Comparison of ENCODE assay signal across 16 cellular contexts in the genomic region with DNA sequence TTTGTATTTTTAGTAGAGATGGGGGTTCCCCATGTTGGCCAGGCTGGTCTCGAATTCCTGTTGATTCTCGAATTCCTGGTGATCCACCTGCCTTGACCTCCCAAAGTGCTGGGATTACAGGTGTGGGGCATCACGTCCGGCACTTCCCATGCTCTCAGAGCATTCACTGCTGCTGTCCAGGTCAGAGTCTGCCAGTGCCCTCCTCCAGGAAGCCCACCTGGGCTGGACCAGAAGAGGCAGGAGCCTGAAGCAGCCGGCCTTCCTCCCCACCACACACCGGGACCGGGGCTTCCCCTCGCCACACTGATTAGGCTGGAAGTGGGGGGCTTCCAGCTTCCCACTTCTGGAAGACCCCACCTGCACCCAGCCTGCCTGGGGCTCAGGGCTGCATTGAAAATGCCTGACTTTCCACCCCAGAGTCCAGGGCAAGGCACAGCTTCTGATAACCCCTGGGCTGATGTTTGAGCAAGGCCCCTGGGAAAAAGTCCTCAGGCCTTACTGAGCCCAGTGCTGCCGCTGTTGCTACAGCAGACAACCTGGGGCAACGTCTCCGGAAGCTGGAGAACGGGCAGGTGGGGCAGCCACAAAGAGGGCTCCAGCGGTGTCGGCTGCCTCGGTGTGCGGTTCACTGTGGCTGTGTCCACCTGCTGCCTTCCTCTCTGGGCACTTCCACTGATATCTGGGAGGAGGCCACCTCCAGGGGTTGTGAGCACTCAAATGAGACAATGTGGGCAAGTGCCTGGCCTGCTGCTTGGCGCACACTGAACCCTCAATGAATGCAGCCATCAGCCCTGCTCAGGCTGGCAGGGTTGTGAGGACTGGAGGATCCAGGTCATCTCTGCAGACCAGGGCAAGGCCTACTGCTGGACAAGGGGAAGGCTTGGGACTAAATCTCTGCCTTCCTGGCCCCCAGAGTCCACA. TPM values are rescaled to one million over a fixed set of nuclear protein-coding genes. Genes with fewer than 3 reads are reported as not detected.
A peak's percentile ranks its signal among the peaks of the same experiment; 100 is the strongest.
DNase-seq lines count a peak whose midpoint lies in the region; ATAC-seq and TF ChIP-seq lines count a peak whose summit lies in the region.
"Had no signal": no experiment of that assay in that cellular context is flagged by ENCODE, and none has a peak within 500 bp of the region (broad histone marks: within the 10 kb centered on the region; RNA-seq: fewer than 3 reads in every experiment).

No MANE protein-coding gene starts in this region.

- no peaks in the 10 kb centered on the region for H3K9me3 ChIP-seq in BLaER1 treated with 17β-estradiol and CSF1 and Interleukin-3, amounts not matched to agents 10 nM and 100 nM (replicated peaks in 1 of 11)
- H3K9me3 ChIP-seq in liver (ENCODE audit: control insufficient read depth in 4 of 4, low read length in 3 of 4), result no peaks in the 10 kb centered on the region

- no peak for ATAC-seq in HG03442 (IDR thresholded peaks at IDR 0.05; ENCODE audit: unreplicated experiment)

- in situ Hi-C loops in brain microvascular endothelial cell (cut with HindIII; ENCODE audit: low pct_ligation_motif_present, low sequenced_read_pairs), result no loop called here

- peak; percentile 25 for DNase-seq in DMS53 (lab: John Stamatoyannopoulos, UW)
- no peak for DNase-seq in DMS53 treated with DMSO at 0.1 percent for 48 hours (lab: John Stamatoyannopoulos, UW; ENCODE audit: unreplicated experiment)
- peak; percentile 59 for DNase-seq in NCI-H345 (lab: John Stamatoyannopoulos, UW)
- no peak for DNase-seq in brain microvascular endothelial cell
- no peak for DNase-seq in NCI-H2081 treated with DMSO at 0.1 percent for 48 hours (lab: John Stamatoyannopoulos, UW)
- DNase-seq: activated CD4-positive, alpha-beta T cell treated with anti-CD3 and anti-CD28 coated beads, Interleukin-2, amount 50 U/mL, for 1 hour; activated gamma-delta T cell; CD4-positive, alpha-beta T cell; EL; substantia nigra had no signal

- no peaks in the 10 kb centered on the region for H4K20me1 ChIP-seq in BLaER1 treated with 17β-estradiol and CSF1 and Interleukin-3, amounts not matched to agents 10 nM and 100 nM

- H3K27ac ChIP-seq in BLaER1 treated with 17β-estradiol and CSF1 and Interleukin-3, amounts not matched to agents 10 nM and 100 nM, result peak overlapping the region; percentile 33 to 79 (median 68); a peak in 18 of 22 replicates
- H3K27ac ChIP-seq in liver (ENCODE audit: low read depth in 1 of 2, low read length in 2 of 2), result peak overlapping the region; percentile 71 to 76
- no peak overlapping the region for H3K27ac ChIP-seq in brain microvascular endothelial cell
- H3K27ac ChIP-seq: 22Rv1 had no signal

- WGBS in liver, result 78% methylated on average over 17 of the region's 17 CpGs

- peak in 1 of 2 donors; percentile 20 for TF ChIP-seq RAD21 in liver (IDR thresholded peaks at IDR 0.05)

- no peaks in the 10 kb centered on the region for H3K27me3 ChIP-seq in BLaER1 treated with 17β-estradiol and CSF1 and Interleukin-3, amounts not matched to agents 10 nM and 100 nM
- no peaks in the 10 kb centered on the region for H3K27me3 ChIP-seq in liver (ENCODE audit: control insufficient read depth in 4 of 4, insufficient read depth in 4 of 4, low read length in 3 of 4)
- H3K27me3 ChIP-seq in brain microvascular endothelial cell (replicated peaks), result peaks cover 2% of the 10 kb centered on the region

- peaks cover 52 to 96% (median 72%) of the 10 kb centered on the region in 10 experiments for H3K4me1 ChIP-seq in BLaER1 treated with 17β-estradiol and CSF1 and Interleukin-3, amounts not matched to agents 10 nM and 100 nM
- H3K4me1 ChIP-seq in liver (ENCODE audit: control insufficient read depth in 4 of 4, insufficient read depth in 4 of 4, low read length in 3 of 4), result peaks cover 40 to 81% (median 64%) of the 10 kb centered on the region in 4 donors

- peak overlapping the region; percentile 72 to 96 (median 89) for H3K4me2 ChIP-seq in BLaER1 treated with 17β-estradiol and CSF1 and Interleukin-3, amounts not matched to agents 10 nM and 100 nM

- peak overlapping the region in 1 of 10 experiments; percentile 13; a peak in 1 of 20 replicates for H3K4me3 ChIP-seq in BLaER1 treated with 17β-estradiol and CSF1 and Interleukin-3, amounts not matched to agents 10 nM and 100 nM
- H3K4me3 ChIP-seq in liver (ENCODE audit: low read depth in 1 of 3, low read length in 3 of 3) (no peak overlapping the region), brain microvascular endothelial cell (ENCODE audit: low read depth, low read length) (no peak overlapping the region)

- TF ChIP-seq CTCF in liver (IDR thresholded peaks at IDR 0.05; ENCODE audit: low read depth, low read length, missing input control), result no peak
- no peak for TF ChIP-seq CTCF in brain microvascular endothelial cell (IDR thresholded peaks at IDR 0.05; ENCODE audit: low read depth, low read length, missing control alignments)

- no peaks in the 10 kb centered on the region for H3K36me3 ChIP-seq in BLaER1 treated with 17β-estradiol and CSF1 and Interleukin-3, amounts not matched to agents 10 nM and 100 nM
- no peaks in the 10 kb centered on the region for H3K36me3 ChIP-seq in liver (ENCODE audit: control insufficient read depth in 4 of 4, insufficient read depth in 3 of 4, low read depth in 1 of 4, low read length in 3 of 4)
- H3K36me3 ChIP-seq in brain microvascular endothelial cell (replicated peaks), result no peaks in the 10 kb centered on the region

- H3K9ac ChIP-seq in BLaER1 treated with 17β-estradiol and CSF1 and Interleukin-3, amounts not matched to agents 10 nM and 100 nM, result peak overlapping the region in 10 of 11 experiments; percentile 5 to 58 (median 42); a peak in 14 of 22 replicates
- H3K9ac ChIP-seq in liver (ENCODE audit: low read depth in 1 of 2, low read length in 2 of 2), result no peak overlapping the region

TF ChIP-seq in liver, 16 proteins besides CTCF, POLR2A, EP300 and RAD21:
- TF ChIP-seq SP1 (IDR thresholded peaks at IDR 0.05), result peak; percentile 57
- peak; percentile 51 to 52 for TF ChIP-seq RXRA (IDR thresholded peaks at IDR 0.05)
- TF ChIP-seq HNF4A (conservative IDR thresholded peaks at IDR 0.05), result peak; percentile 62 to 63
- TF ChIP-seq FOXA1 (IDR thresholded peaks at IDR 0.05), result no peak

RNA-seq across cellular contexts. Expression of a gene that starts 22.6 kb away (rescaled TPM):
- 10 to 100 TPM; 70.0 to 95.5 TPM for total RNA-seq in liver
- 100 to 1,000 TPM in 1 of 2 donors, 10 to 100 TPM in 1; 32.9 to 112 TPM for polyA plus RNA-seq in liver

RNA-seq across cellular contexts. Expression of a gene that starts 54.0 kb away (rescaled TPM):
- total RNA-seq in liver, result not detected
- not detected for polyA plus RNA-seq in liver
- total RNA-seq: CD4-positive, alpha-beta T cell; glomerular endothelial cell; osteocyte had no signal

Comparison
In these comparisons a context has a peak if more than half of its experiments do, and no peak if none do; other contexts are left out.
1. DNase-seq: peak in DMS53 (single experiment) and NCI-H345 (single experiment); none in DMS53 treated with DMSO at 0.1 percent for 48 hours (single experiment), brain microvascular endothelial cell (single experiment) and NCI-H2081 treated with DMSO at 0.1 percent for 48 hours (single experiment).
2. H3K9ac ChIP-seq: peak in BLaER1 treated with 17β-estradiol and CSF1 and Interleukin-3, amounts not matched to agents 10 nM and 100 nM (10 of 11); none in liver (0 of 2).